1 cellular context compared by ENCODE assay signal in genomic region chr9:134712243-134712642, GRCh38.
TF ChIP-seq lines count a peak whose summit lies in the region.

No MANE protein-coding gene starts in this region.

TF ChIP-seq in HEK293, 187 proteins besides CTCF, POLR2A, EP300 and RAD21 (continued from another document):
- TF ChIP-seq ZBTB11 (tag by site-specific recombination; conservative IDR thresholded peaks at IDR 0.05; ENCODE audit: low read depth) (peak; percentile 76), SALL2 (tag by site-specific recombination; IDR thresholded peaks at IDR 0.05; ENCODE audit: borderline replicate concordance) (no peak), IKZF3 (tag by site-specific recombination; IDR thresholded peaks at IDR 0.05) (no peak), ZNF37A (tag by site-specific recombination; IDR thresholded peaks at IDR 0.05) (no peak), PRDM1 (tag by site-specific recombination; IDR thresholded peaks at IDR 0.05) (no peak), ZNF398 (tag by site-specific recombination; IDR thresholded peaks at IDR 0.05) (peak; percentile 55; the same call in 1 of the 2 replicates)
